1 cellular context compared by ENCODE assay signal in genomic region chr22:37139762-37140161, GRCh38.
TF ChIP-seq lines count a peak whose summit lies in the region.

No MANE protein-coding gene starts in this region.

TF ChIP-seq in GM12878, 131 proteins besides CTCF, POLR2A, EP300 and RAD21:
- no peak for TF ChIP-seq RELA (IDR thresholded peaks at IDR 0.05; ENCODE audit: borderline replicate concordance, partially characterized antibody)
